ENCODE assay signal across 8 cellular contexts in genomic region chr3:9986230-9986725, GRCh38. TPM values are rescaled to one million over a fixed set of nuclear protein-coding genes. Genes with fewer than 3 reads are reported as not detected.
DNase-seq lines count a peak whose midpoint lies in the region; ATAC-seq, FAIRE-seq and TF ChIP-seq lines count a peak whose summit lies in the region.

No MANE protein-coding gene starts in this region.

- peaks cover 0 to 2% of the 10 kb centered on the region in 2 donors for H3K36me3 ChIP-seq in kidney (ENCODE audit: control insufficient read depth in 1 of 2, insufficient read depth in 2 of 2, low read length in 2 of 2)

- H3K4me1 Mint-ChIP-seq in activated T-cell treated with anti-CD3 and anti-CD28 coated beads, Interleukin-2, amount 50 U/mL, for 4 hours (ENCODE audit: low read depth), result peaks cover 22% of the 10 kb centered on the region
- H3K4me1 Mint-ChIP-seq in activated naive CD8-positive, alpha-beta T cell treated with anti-CD3 and anti-CD28 coated beads, Interleukin-2, amount 50 U/mL, for 24 hours, result peaks cover 43% of the 10 kb centered on the region

- intact Hi-C loops in kidney (cut with DNase I), result no loop called here

- H3K4me3 ChIP-seq in kidney (ENCODE audit: low read length in 2 of 2), result peak overlapping the region; percentile 100

- no peak for DNase-seq in activated T-cell treated with anti-CD3 and anti-CD28 coated beads, Interleukin-2, amount 50 U/mL, for 4 hours
- DNase-seq in activated T-cell treated with anti-CD3 and anti-CD28 coated beads, Interleukin-2, amount 50 U/mL, for 48 hours, result no peak
- DNase-seq in activated naive CD8-positive, alpha-beta T cell treated with anti-CD3 and anti-CD28 coated beads, Interleukin-2, amount 50 U/mL, for 24 hours, result no peak
- DNase-seq in kidney (no peak), NCI-H2227 (lab: John Stamatoyannopoulos, UW; ENCODE audit: unreplicated experiment) (no peak), NCI-H82 (lab: John Stamatoyannopoulos, UW) (no peak)

- ATAC-seq in activated T-cell treated with anti-CD3 and anti-CD28 coated beads, Interleukin-2, amount 50 U/mL, for 4 hours, result peak; percentile 51 to 64
- ATAC-seq in HG03139 (IDR thresholded peaks at IDR 0.05; ENCODE audit: unreplicated experiment), result peak; percentile 29
- peak; percentile 30 for ATAC-seq in activated naive CD8-positive, alpha-beta T cell treated with anti-CD3 and anti-CD28 coated beads, Interleukin-2, amount 50 U/mL, for 24 hours

- H3K27ac ChIP-seq in kidney (ENCODE audit: low read depth in 2 of 2, low read length in 2 of 2) (peak overlapping the region; percentile 19 to 57), temporal lobe (ENCODE audit: low read depth, low read length) (peak overlapping the region; percentile 23)

- no peaks in the 10 kb centered on the region for H3K9me3 Mint-ChIP-seq in activated T-cell treated with anti-CD3 and anti-CD28 coated beads, Interleukin-2, amount 50 U/mL, for 4 hours
- H3K9me3 Mint-ChIP-seq in activated naive CD8-positive, alpha-beta T cell treated with anti-CD3 and anti-CD28 coated beads, Interleukin-2, amount 50 U/mL, for 24 hours, result no peaks in the 10 kb centered on the region

- no peaks in the 10 kb centered on the region for H3K9me3 ChIP-seq in kidney (ENCODE audit: control insufficient read depth in 1 of 2, low read length in 2 of 2)

- FAIRE-seq in kidney (lab: Jason Lieb, UNC), result no peak

- H3K27me3 Mint-ChIP-seq in activated T-cell treated with anti-CD3 and anti-CD28 coated beads, Interleukin-2, amount 50 U/mL, for 4 hours (ENCODE audit: low read depth), result no peaks in the 10 kb centered on the region
- H3K27me3 Mint-ChIP-seq in activated naive CD8-positive, alpha-beta T cell treated with anti-CD3 and anti-CD28 coated beads, Interleukin-2, amount 50 U/mL, for 24 hours, result no peaks in the 10 kb centered on the region

- H3K36me3 Mint-ChIP-seq in activated T-cell treated with anti-CD3 and anti-CD28 coated beads, Interleukin-2, amount 50 U/mL, for 4 hours (ENCODE audit: insufficient read depth), result peaks cover 2% of the 10 kb centered on the region
- peaks cover 33% of the 10 kb centered on the region for H3K36me3 Mint-ChIP-seq in activated naive CD8-positive, alpha-beta T cell treated with anti-CD3 and anti-CD28 coated beads, Interleukin-2, amount 50 U/mL, for 24 hours (ENCODE audit: low read depth)

- H3K9ac ChIP-seq in kidney (ENCODE audit: low read length in 2 of 2), result peak overlapping the region; percentile 96 to 97

- no peak for TF ChIP-seq CTCF in kidney (IDR thresholded peaks at IDR 0.05; ENCODE audit: borderline replicate concordance, extremely low read depth, insufficient read depth)

- H3K4me3 Mint-ChIP-seq in activated T-cell treated with anti-CD3 and anti-CD28 coated beads, Interleukin-2, amount 50 U/mL, for 4 hours, result peak overlapping the region; percentile 96
- H3K4me3 Mint-ChIP-seq in activated naive CD8-positive, alpha-beta T cell treated with anti-CD3 and anti-CD28 coated beads, Interleukin-2, amount 50 U/mL, for 24 hours, result peak overlapping the region; percentile 97

- H3K27ac Mint-ChIP-seq in activated naive CD8-positive, alpha-beta T cell treated with anti-CD3 and anti-CD28 coated beads, Interleukin-2, amount 50 U/mL, for 24 hours, result peak overlapping the region; percentile 95

- H3K4me1 ChIP-seq in kidney (ENCODE audit: control insufficient read depth in 1 of 2, insufficient read depth in 1 of 2, low read depth in 1 of 2, low read length in 2 of 2), result peaks cover 11 to 12% of the 10 kb centered on the region in 2 donors

RNA-seq across cellular contexts. Expression of gene EMC3, which starts 0.4 kb away (rescaled TPM):
- total RNA-seq in activated T-cell treated with anti-CD3 and anti-CD28 coated beads, Interleukin-2, amount 50 U/mL, for 4 hours, result 10 to 100 TPM; 47.1 to 58.8 (median 47.7) TPM
- 63.5 TPM for total RNA-seq in kidney
- polyA plus RNA-seq in kidney (ENCODE audit: insufficient read depth, low read depth, low replicate concordance), result 107 TPM
- total RNA-seq in temporal lobe, result 28.3 TPM

RNA-seq across cellular contexts. Expression of gene PRRT3, which starts 34.1 kb away (rescaled TPM):
- 1 to 10 TPM; 6.7 to 7.6 (median 7.5) TPM for total RNA-seq in activated T-cell treated with anti-CD3 and anti-CD28 coated beads, Interleukin-2, amount 50 U/mL, for 4 hours
- total RNA-seq in kidney (3.9 TPM), temporal lobe (2.5 TPM)
- 3.6 TPM for polyA plus RNA-seq in kidney (ENCODE audit: insufficient read depth, low read depth, low replicate concordance)

RNA-seq across cellular contexts. Expression of gene FANCD2, which starts 40.0 kb away (rescaled TPM):
- total RNA-seq in activated T-cell treated with anti-CD3 and anti-CD28 coated beads, Interleukin-2, amount 50 U/mL, for 4 hours, result 10 to 100 TPM; 33.8 to 34.8 (median 34.5) TPM
- total RNA-seq in kidney, result 4.8 TPM
- polyA plus RNA-seq in kidney (ENCODE audit: insufficient read depth, low read depth, low replicate concordance), result 0.86 TPM
- 4.2 TPM for total RNA-seq in temporal lobe

RNA-seq across cellular contexts. Expression of gene CRELD1, which starts 52.6 kb away (rescaled TPM):
- 10 to 100 TPM; 11.0 to 15.6 (median 13.0) TPM for total RNA-seq in activated T-cell treated with anti-CD3 and anti-CD28 coated beads, Interleukin-2, amount 50 U/mL, for 4 hours
- 43.2 TPM for total RNA-seq in kidney
- polyA plus RNA-seq in kidney (ENCODE audit: insufficient read depth, low read depth, low replicate concordance), result 56.7 TPM
- total RNA-seq in temporal lobe, result 16.7 TPM
